31 cellular contexts compared by ENCODE assay signal in the genomic region with DNA sequence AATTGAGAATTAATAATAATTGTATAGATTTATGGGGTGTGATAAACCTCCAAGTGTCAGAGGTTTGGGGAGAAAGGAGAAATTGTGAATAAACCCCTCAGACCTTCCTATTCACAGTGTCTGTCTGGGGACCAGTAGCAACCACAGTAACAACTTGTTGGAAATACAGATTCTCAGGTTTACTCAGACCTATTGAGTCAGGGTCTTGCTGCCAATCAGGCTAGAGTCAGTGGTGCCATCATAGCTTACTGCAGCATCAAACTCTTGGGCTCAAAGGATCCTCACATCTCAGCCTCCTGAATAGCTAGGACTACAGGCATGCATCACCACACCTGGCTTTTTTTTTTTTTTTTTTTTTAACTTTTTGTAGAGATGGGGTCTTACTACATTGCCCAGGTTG. TPM values are rescaled to one million over a fixed set of nuclear protein-coding genes. Genes with fewer than 3 reads are reported as not detected.
"Had no signal": no experiment of that assay in that cellular context is flagged by ENCODE, and none has a peak within 500 bp of the region (broad histone marks: within the 10 kb centered on the region; RNA-seq: fewer than 3 reads in every experiment).

No MANE protein-coding gene starts in this region.

- H3K9me3 ChIP-seq: gastroesophageal sphincter, heart left ventricle, ovary, psoas muscle, sigmoid colon, stomach, thyroid gland, vagina had no signal

- H3K27ac ChIP-seq: gastroesophageal sphincter, heart left ventricle, hepatocyte, ovary, psoas muscle, sigmoid colon, stomach, thyroid gland, vagina had no signal

- H3K36me3 Mint-ChIP-seq: memory B cell; natural killer cell; stimulated activated naive B cell treated with anti-CD40 and anti-IgM and Interleukin-4, amounts not matched to agents 10 μg/mL and 1 μg/mL and 100 μg/mL, for 72 hours had no signal

- H3K9me3 Mint-ChIP-seq: memory B cell; natural killer cell; stimulated activated naive B cell treated with anti-CD40 and anti-IgM and Interleukin-4, amounts not matched to agents 10 μg/mL and 1 μg/mL and 100 μg/mL, for 72 hours had no signal

- H3K36me3 ChIP-seq: gastroesophageal sphincter, heart left ventricle, ovary, sigmoid colon, stomach, thyroid gland, vagina had no signal

- DNase-seq: cortex of kidney; foreskin fibroblast; kidney; natural killer cell; occipital lobe; ovary; posterior cingulate gyrus; psoas muscle; right cardiac atrium; sigmoid colon; stimulated activated CD4-positive, alpha-beta T cell treated with anti-CD3 and anti-CD28 coated beads, Interleukin-2, amount 100 ng/mL, for 24 hours; stimulated activated CD4-positive, alpha-beta T cell treated with anti-CD3 and anti-CD28 coated beads, Interleukin-4, amount 100 ng/mL, for 4 hours; stimulated activated naive B cell treated with anti-CD40 and anti-IgM and Interleukin-4, amounts not matched to agents 10 μg/mL and 1 μg/mL and 100 μg/mL, for 72 hours; stomach; thyroid gland; trophoblast cell had no signal

- H3K4me1 Mint-ChIP-seq: memory B cell; stimulated activated naive B cell treated with anti-CD40 and anti-IgM and Interleukin-4, amounts not matched to agents 10 μg/mL and 1 μg/mL and 100 μg/mL, for 72 hours had no signal

- H3K4me3 Mint-ChIP-seq: memory B cell; natural killer cell; stimulated activated naive B cell treated with anti-CD40 and anti-IgM and Interleukin-4, amounts not matched to agents 10 μg/mL and 1 μg/mL and 100 μg/mL, for 72 hours had no signal

- ATAC-seq: gastroesophageal sphincter; heart left ventricle; left lobe of liver; natural killer cell; psoas muscle; right cardiac atrium; stimulated activated naive B cell treated with anti-CD40 and anti-IgM and Interleukin-4, amounts not matched to agents 10 μg/mL and 1 μg/mL and 100 μg/mL, for 72 hours had no signal

- H3K27ac Mint-ChIP-seq: memory B cell; natural killer cell; stimulated activated naive B cell treated with anti-CD40 and anti-IgM and Interleukin-4, amounts not matched to agents 10 μg/mL and 1 μg/mL and 100 μg/mL, for 72 hours had no signal

- H3K4me1 ChIP-seq: gastroesophageal sphincter, heart left ventricle, psoas muscle, sigmoid colon, stomach, thyroid gland, vagina had no signal

- H3K4me3 ChIP-seq: gastroesophageal sphincter, heart left ventricle, hepatocyte, lung, ovary, psoas muscle, sigmoid colon, stomach, thyroid gland, vagina had no signal

- H3K27me3 ChIP-seq: gastroesophageal sphincter, heart left ventricle, hepatocyte, ovary, sigmoid colon, stomach, thyroid gland, vagina had no signal

RNA-seq across cellular contexts. Expression of gene CHRM1, which starts 23.1 kb away (rescaled TPM):
- total RNA-seq: dermis microvascular lymphatic vessel endothelial cell, hepatocyte, left lobe of liver, liver, mononuclear cell, natural killer cell, ovary, psoas muscle, renal cortical epithelial cell, skeletal muscle tissue, subcutaneous adipose tissue, thyroid gland, ureter, vagina had no signal
- polyA plus RNA-seq: heart left ventricle, hepatocyte, liver, neural cell, ovary had no signal
